ENCODE assay signal across 8 cellular contexts in genomic region chr1:219837274-219837993, GRCh38.
A peak's percentile ranks its signal among the peaks of the same experiment; 100 is the strongest.
DNase-seq lines count a peak whose midpoint lies in the region; ATAC-seq lines count a peak whose summit lies in the region.

No MANE protein-coding gene starts in this region.

- no peak for ATAC-seq in HG03521 (IDR thresholded peaks at IDR 0.05; ENCODE audit: unreplicated experiment)

- DNase-seq in EH (ENCODE audit: low read depth) (peak; percentile 52), HCEC 1CT (peak; percentile 49), NCI-H2171 (lab: John Stamatoyannopoulos, UW) (peak; percentile 25), amniotic stem cell (lab: John Stamatoyannopoulos, UW) (peak; percentile 10), kidney glomerular epithelial cell (lab: John Stamatoyannopoulos, UW) (peak; percentile 66), UCSD-AML1 (lab: John Stamatoyannopoulos, UW; ENCODE audit: unreplicated experiment) (no peak), ecto neural progenitor cell (ENCODE audit: low spot score) (no peak)

Comparison
In these comparisons a context has a peak if more than half of its experiments do, and no peak if none do; other contexts are left out.
1. DNase-seq: peak in EH (single experiment), HCEC 1CT (single experiment), NCI-H2171 (single experiment), amniotic stem cell (single experiment) and kidney glomerular epithelial cell (single experiment); none in UCSD-AML1 (single experiment) and ecto neural progenitor cell (single experiment).